Comparison of ENCODE assay signal across 15 cellular contexts in the genomic region with DNA sequence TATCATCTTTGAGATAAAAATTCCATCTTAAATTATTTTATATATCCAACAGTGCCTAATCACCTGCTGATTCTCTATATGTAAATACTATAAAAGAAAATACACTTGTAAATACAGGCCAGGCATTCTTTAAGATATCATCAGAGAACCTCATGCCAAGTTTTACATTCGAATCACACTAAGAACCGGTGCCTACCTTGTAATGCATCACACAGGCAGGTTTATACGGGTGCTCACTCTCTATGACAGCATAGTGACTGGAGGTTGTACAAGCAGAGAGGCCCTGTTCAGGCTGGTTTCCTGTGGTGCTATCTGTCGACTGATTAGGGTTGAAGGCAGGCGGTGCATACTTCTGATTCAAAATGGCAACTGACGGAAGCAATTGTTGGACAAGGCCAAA.
DNase-seq lines count a peak whose midpoint lies in the region; ATAC-seq and TF ChIP-seq lines count a peak whose summit lies in the region.
"Had no signal": no experiment of that assay in that cellular context is flagged by ENCODE, and none has a peak within 500 bp of the region (broad histone marks: within the 10 kb centered on the region; RNA-seq: fewer than 3 reads in every experiment).

No MANE protein-coding gene starts in this region.

- BruUV-seq in Caco-2 (replicated peaks; lab: Mats Ljungman, UMichigan), result no TSS peak

- no peak overlapping the region for H3K4me3 ChIP-seq in LNCaP clone FGC (ENCODE audit: low read depth, low read length)
- no peak overlapping the region for H3K4me3 ChIP-seq in transverse colon
- no peak overlapping the region for H3K4me3 ChIP-seq in Caco-2 (ENCODE audit: low read depth, low read length)
- H3K4me3 ChIP-seq: A549, BLaER1, GM23338 had no signal

- H3K27ac Mint-ChIP-seq in activated T-helper 1 cell treated with anti-CD3 and anti-CD28 coated beads, Interleukin-12 subunit alpha, Interleukin-12 subunit beta, Interleukin-2, Interleukin-4 antibody, amounts not matched to agents 30 ng/mL and 10 ng/mL and 1 ng/mL, durations not matched to agents 14 hours and 24 hours and 36 hours, result peak overlapping the region; percentile 37
- no peak overlapping the region for H3K27ac Mint-ChIP-seq in activated CD8-positive, alpha-beta memory T cell treated with anti-CD3 and anti-CD28 coated beads, Interleukin-2, amount 10 ng/mL, durations not matched to agents 7 days and 5 days
- no peak overlapping the region for H3K27ac Mint-ChIP-seq in Caco-2 (ENCODE audit: unreplicated experiment)
- H3K27ac Mint-ChIP-seq: GM23338, IgD-negative memory B cell had no signal

- TF ChIP-seq EP300 in transverse colon (IDR thresholded peaks at IDR 0.05; ENCODE audit: low read depth), result no peak

- POLR2A ChIA-PET in Caco-2 (lab: Charles Lee), result no interaction called here

- peaks cover 0 to 60% (median 3%) of the 10 kb centered on the region in 4 donors for H3K36me3 ChIP-seq in transverse colon
- H3K36me3 ChIP-seq in Caco-2 (ENCODE audit: control insufficient read depth, insufficient read depth, low read length), result no peaks in the 10 kb centered on the region

- no peaks in the 10 kb centered on the region for H3K27me3 Mint-ChIP-seq in activated T-helper 1 cell treated with anti-CD3 and anti-CD28 coated beads, Interleukin-12 subunit alpha, Interleukin-12 subunit beta, Interleukin-2, Interleukin-4 antibody, amounts not matched to agents 30 ng/mL and 10 ng/mL and 1 ng/mL, durations not matched to agents 14 hours and 24 hours and 36 hours (ENCODE audit: insufficient read depth)
- H3K27me3 Mint-ChIP-seq in activated CD8-positive, alpha-beta memory T cell treated with anti-CD3 and anti-CD28 coated beads, Interleukin-2, amount 10 ng/mL, durations not matched to agents 7 days and 5 days, result no peaks in the 10 kb centered on the region
- no peaks in the 10 kb centered on the region for H3K27me3 Mint-ChIP-seq in Caco-2 (ENCODE audit: insufficient read depth, unreplicated experiment)
- H3K27me3 Mint-ChIP-seq: CD4-positive, CD25-positive, alpha-beta regulatory T cell; IgD-negative memory B cell had no signal

- H3K9me3 ChIP-seq in transverse colon (no peaks in the 10 kb centered on the region), Caco-2 (no peaks in the 10 kb centered on the region)
- H3K9me3 ChIP-seq: A549, BLaER1 had no signal

- peaks cover 56% of the 10 kb centered on the region for H3K36me3 Mint-ChIP-seq in activated T-helper 1 cell treated with anti-CD3 and anti-CD28 coated beads, Interleukin-12 subunit alpha, Interleukin-12 subunit beta, Interleukin-2, Interleukin-4 antibody, amounts not matched to agents 30 ng/mL and 10 ng/mL and 1 ng/mL, durations not matched to agents 14 hours and 24 hours and 36 hours (ENCODE audit: low read depth)
- H3K36me3 Mint-ChIP-seq in activated CD8-positive, alpha-beta memory T cell treated with anti-CD3 and anti-CD28 coated beads, Interleukin-2, amount 10 ng/mL, durations not matched to agents 7 days and 5 days, result peaks cover 61% of the 10 kb centered on the region
- H3K36me3 Mint-ChIP-seq in Caco-2 (ENCODE audit: insufficient read depth, unreplicated experiment), result no peaks in the 10 kb centered on the region

- peaks cover 11% of the 10 kb centered on the region for H3K4me1 Mint-ChIP-seq in activated T-helper 1 cell treated with anti-CD3 and anti-CD28 coated beads, Interleukin-12 subunit alpha, Interleukin-12 subunit beta, Interleukin-2, Interleukin-4 antibody, amounts not matched to agents 30 ng/mL and 10 ng/mL and 1 ng/mL, durations not matched to agents 14 hours and 24 hours and 36 hours (ENCODE audit: low read depth)
- peaks cover 7% of the 10 kb centered on the region for H3K4me1 Mint-ChIP-seq in activated CD8-positive, alpha-beta memory T cell treated with anti-CD3 and anti-CD28 coated beads, Interleukin-2, amount 10 ng/mL, durations not matched to agents 7 days and 5 days
- H3K4me1 Mint-ChIP-seq in Caco-2 (ENCODE audit: low read depth, unreplicated experiment), result no peaks in the 10 kb centered on the region
- H3K4me1 Mint-ChIP-seq: GM23338, IgD-negative memory B cell had no signal

- H3K27me3 ChIP-seq in foreskin keratinocyte (no peaks in the 10 kb centered on the region), transverse colon (peaks cover 8% of the 10 kb centered on the region), Caco-2 (replicated peaks; ENCODE audit: control insufficient read depth, insufficient read depth, low read length) (no peaks in the 10 kb centered on the region)
- H3K27me3 ChIP-seq: BLaER1 had no signal

- WGBS in transverse colon (ENCODE audit: low coverage in 1 of 2), 2 donors, result 38 to 73% methylated on average over 6 of the region's 6 CpGs

- no peak for TF ChIP-seq POLR2A in transverse colon (IDR thresholded peaks at IDR 0.05)

- no peaks in the 10 kb centered on the region for H3K9me3 Mint-ChIP-seq in activated T-helper 1 cell treated with anti-CD3 and anti-CD28 coated beads, Interleukin-12 subunit alpha, Interleukin-12 subunit beta, Interleukin-2, Interleukin-4 antibody, amounts not matched to agents 30 ng/mL and 10 ng/mL and 1 ng/mL, durations not matched to agents 14 hours and 24 hours and 36 hours
- H3K9me3 Mint-ChIP-seq in activated CD8-positive, alpha-beta memory T cell treated with anti-CD3 and anti-CD28 coated beads, Interleukin-2, amount 10 ng/mL, durations not matched to agents 7 days and 5 days (ENCODE audit: low read depth), result no peaks in the 10 kb centered on the region
- H3K9me3 Mint-ChIP-seq in Caco-2 (ENCODE audit: unreplicated experiment), result no peaks in the 10 kb centered on the region
- H3K9me3 Mint-ChIP-seq: CD4-positive, CD25-positive, alpha-beta regulatory T cell; GM23338; IgD-negative memory B cell had no signal

- TF ChIP-seq CTCF in LNCaP clone FGC (IDR thresholded peaks at IDR 0.05; ENCODE audit: control insufficient read depth, extremely low read depth, insufficient read depth) (no peak), foreskin keratinocyte (conservative IDR thresholded peaks at IDR 0.05) (no peak), transverse colon (IDR thresholded peaks at IDR 0.05) (no peak), Caco-2 (IDR thresholded peaks at IDR 0.05; ENCODE audit: insufficient read depth in 1 of 2, low read depth in 1 of 2, low read length in 1 of 2, severe bottlenecking in 1 of 2, unreplicated experiment in 1 of 2) (no peak)

- ATAC-seq in foreskin keratinocyte (peak; percentile 89), GM18867 (IDR thresholded peaks at IDR 0.05; ENCODE audit: unreplicated experiment) (no peak)
- ATAC-seq in activated CD8-positive, alpha-beta memory T cell treated with anti-CD3 and anti-CD28 coated beads, Interleukin-2, amount 10 ng/mL, durations not matched to agents 7 days and 5 days, result no peak
- ATAC-seq: A549, GM23338 had no signal

- CTCF ChIA-PET in activated CD8-positive, alpha-beta memory T cell treated with anti-CD3 and anti-CD28 coated beads, Interleukin-2, amount 10 ng/mL, durations not matched to agents 7 days and 5 days (lab: Charles Lee), result no interaction called here
- CTCF ChIA-PET in Caco-2 (lab: Charles Lee), result no interaction called here

- intact Hi-C loops in activated T-helper 1 cell treated with anti-CD3 and anti-CD28 coated beads, Interleukin-12 subunit alpha, Interleukin-12 subunit beta, Interleukin-2, Interleukin-4 antibody, amounts not matched to agents 30 ng/mL and 10 ng/mL and 1 ng/mL, durations not matched to agents 14 hours and 24 hours and 36 hours (cut with micrococcal nuclease), result no loop called here
- intact Hi-C loops in transverse colon (cut with DNase I; ENCODE audit: low total_unique reads) (no loop called here), Caco-2 (cut with micrococcal nuclease; ENCODE audit: unreplicated experiment) (no loop called here)

- H3K4me3 Mint-ChIP-seq in activated T-helper 1 cell treated with anti-CD3 and anti-CD28 coated beads, Interleukin-12 subunit alpha, Interleukin-12 subunit beta, Interleukin-2, Interleukin-4 antibody, amounts not matched to agents 30 ng/mL and 10 ng/mL and 1 ng/mL, durations not matched to agents 14 hours and 24 hours and 36 hours, result no peak overlapping the region
- no peak overlapping the region for H3K4me3 Mint-ChIP-seq in activated CD8-positive, alpha-beta memory T cell treated with anti-CD3 and anti-CD28 coated beads, Interleukin-2, amount 10 ng/mL, durations not matched to agents 7 days and 5 days
- no peak overlapping the region for H3K4me3 Mint-ChIP-seq in Caco-2 (ENCODE audit: unreplicated experiment)
- H3K4me3 Mint-ChIP-seq: CD4-positive, CD25-positive, alpha-beta regulatory T cell; GM23338; IgD-negative memory B cell had no signal

- H3K4me1 ChIP-seq in foreskin keratinocyte (no peaks in the 10 kb centered on the region), transverse colon (no peaks in the 10 kb centered on the region), Caco-2 (no peaks in the 10 kb centered on the region)
- H3K4me1 ChIP-seq: A549, BLaER1 had no signal

- DNase-seq in LNCaP clone FGC (ENCODE audit: low read depth), result peak; percentile 95
- DNase-seq in activated T-helper 1 cell treated with anti-CD3 and anti-CD28 coated beads, Interleukin-12 subunit alpha, Interleukin-12 subunit beta, Interleukin-2, Interleukin-4 antibody, amounts not matched to agents 30 ng/mL and 10 ng/mL and 1 ng/mL, durations not matched to agents 14 hours and 24 hours and 36 hours (ENCODE audit: low spot score), result no peak
- DNase-seq in foreskin keratinocyte, result peak; percentile 52 to 69
- peak; percentile 37 for DNase-seq in transverse colon
- no peak for DNase-seq in activated CD8-positive, alpha-beta memory T cell treated with anti-CD3 and anti-CD28 coated beads, Interleukin-2, amount 10 ng/mL, durations not matched to agents 7 days and 5 days
- DNase-seq in Caco-2, result no peak
- DNase-seq: Calu3; CD4-positive, CD25-positive, alpha-beta regulatory T cell; DMS 273 treated with DMSO at 0.1 percent for 48 hours; H7 had no signal

- in situ Hi-C loops in transverse colon (cut with MboI; ENCODE audit: low pct_ligation_motif_present in 1 of 4, low pct_unique_long_range_greater_than_20kb in 1 of 4, low sequenced_read_pairs in 3 of 4), result no loop called here

- H3K27ac ChIP-seq in foreskin keratinocyte (no peak overlapping the region), transverse colon (no peak overlapping the region)
- H3K27ac ChIP-seq: A549, BLaER1 had no signal

Comparison
In these comparisons a context has a peak if more than half of its experiments do, and no peak if none do; other contexts are left out.
1. DNase-seq: peak in LNCaP clone FGC (single experiment), foreskin keratinocyte (2 of 2) and transverse colon (single experiment); none in activated T-helper 1 cell treated with anti-CD3 and anti-CD28 coated beads, Interleukin-12 subunit alpha, Interleukin-12 subunit beta, Interleukin-2, Interleukin-4 antibody, amounts not matched to agents 30 ng/mL and 10 ng/mL and 1 ng/mL, durations not matched to agents 14 hours and 24 hours and 36 hours (single experiment), activated CD8-positive, alpha-beta memory T cell treated with anti-CD3 and anti-CD28 coated beads, Interleukin-2, amount 10 ng/mL, durations not matched to agents 7 days and 5 days (single experiment) and Caco-2 (0 of 2).